Comparison of ENCODE assay signal across 9 cellular contexts in genomic region chr17:57422574-57423164, GRCh38.
DNase-seq lines count a peak whose midpoint lies in the region; ATAC-seq and TF ChIP-seq lines count a peak whose summit lies in the region.
"Had no signal": no experiment of that assay in that cellular context is flagged by ENCODE, and none has a peak within 500 bp of the region (broad histone marks: within the 10 kb centered on the region; RNA-seq: fewer than 3 reads in every experiment).

No MANE protein-coding gene starts in this region.

- POLR2A ChIA-PET in activated CD8-positive, alpha-beta T cell treated with anti-CD3 and anti-CD28 coated beads for 36 hours (lab: Charles Lee), result no interaction called here
- POLR2A ChIA-PET in activated CD8-positive, alpha-beta T cell treated with anti-CD3 and anti-CD28 coated beads, Interleukin-2, amount 10 ng/mL, durations not matched to agents 7 days and 5 days (lab: Charles Lee), result interaction anchor here (1.2 kb wide), 1 partner anchor 9 kb away, joined by 3 read pairs; no protein-coding TSS in a partner anchor

- H3K27ac ChIP-seq in dorsolateral prefrontal cortex, result peak overlapping the region in 4 of 59 donors; percentile 1 to 49 (median 32)

- no peak overlapping the region for H3K4me3 Mint-ChIP-seq in activated CD8-positive, alpha-beta T cell treated with anti-CD3 and anti-CD28 coated beads for 36 hours
- no peak overlapping the region for H3K4me3 Mint-ChIP-seq in activated CD8-positive, alpha-beta T cell treated with anti-CD3 and anti-CD28 coated beads, Interleukin-2, amount 10 ng/mL, durations not matched to agents 7 days and 5 days
- no peak overlapping the region for H3K4me3 Mint-ChIP-seq in stimulated activated memory B cell treated with anti-CD40 and anti-IgM and Interleukin-4, amounts not matched to agents 10 μg/mL and 1 μg/mL and 100 μg/mL, for 72 hours
- H3K4me3 Mint-ChIP-seq: memory B cell had no signal

- peaks cover 11% of the 10 kb centered on the region for H3K36me3 Mint-ChIP-seq in activated CD8-positive, alpha-beta T cell treated with anti-CD3 and anti-CD28 coated beads for 36 hours (ENCODE audit: low read depth)
- peaks cover 9% of the 10 kb centered on the region for H3K36me3 Mint-ChIP-seq in activated CD8-positive, alpha-beta T cell treated with anti-CD3 and anti-CD28 coated beads, Interleukin-2, amount 10 ng/mL, durations not matched to agents 7 days and 5 days (ENCODE audit: low read depth)
- peaks cover 27% of the 10 kb centered on the region for H3K36me3 Mint-ChIP-seq in stimulated activated memory B cell treated with anti-CD40 and anti-IgM and Interleukin-4, amounts not matched to agents 10 μg/mL and 1 μg/mL and 100 μg/mL, for 72 hours

- intact Hi-C loops in activated CD8-positive, alpha-beta T cell treated with anti-CD3 and anti-CD28 coated beads for 36 hours (cut with micrococcal nuclease), result no loop called here
- intact Hi-C loops in dorsolateral prefrontal cortex (cut with DNase I), result no loop called here

- CTCF ChIA-PET in activated CD8-positive, alpha-beta T cell treated with anti-CD3 and anti-CD28 coated beads for 36 hours (lab: Charles Lee), result interaction anchor here (1.4 to 2.6 kb wide), 5 partner anchors 10 to 249 kb away, joined by 4 to 20 read pairs (median 5); no protein-coding TSS in a partner anchor
- CTCF ChIA-PET in activated CD8-positive, alpha-beta T cell treated with anti-CD3 and anti-CD28 coated beads, Interleukin-2, amount 10 ng/mL, durations not matched to agents 7 days and 5 days (lab: Charles Lee), result interaction anchor here (3.9 kb wide), 1 partner anchor 179 kb away, joined by 13 read pairs; no protein-coding TSS in a partner anchor

- no peaks in the 10 kb centered on the region for H3K9me3 Mint-ChIP-seq in activated CD8-positive, alpha-beta T cell treated with anti-CD3 and anti-CD28 coated beads for 36 hours
- H3K9me3 Mint-ChIP-seq in activated CD8-positive, alpha-beta T cell treated with anti-CD3 and anti-CD28 coated beads, Interleukin-2, amount 10 ng/mL, durations not matched to agents 7 days and 5 days (ENCODE audit: insufficient read depth), result no peaks in the 10 kb centered on the region
- no peaks in the 10 kb centered on the region for H3K9me3 Mint-ChIP-seq in stimulated activated memory B cell treated with anti-CD40 and anti-IgM and Interleukin-4, amounts not matched to agents 10 μg/mL and 1 μg/mL and 100 μg/mL, for 72 hours
- H3K9me3 Mint-ChIP-seq: memory B cell had no signal

- H3K4me1 Mint-ChIP-seq in activated CD8-positive, alpha-beta T cell treated with anti-CD3 and anti-CD28 coated beads for 36 hours (ENCODE audit: low read depth), result peaks cover 54% of the 10 kb centered on the region
- H3K4me1 Mint-ChIP-seq in activated CD8-positive, alpha-beta T cell treated with anti-CD3 and anti-CD28 coated beads, Interleukin-2, amount 10 ng/mL, durations not matched to agents 7 days and 5 days (ENCODE audit: low read depth), result peaks cover 19% of the 10 kb centered on the region
- H3K4me1 Mint-ChIP-seq in stimulated activated memory B cell treated with anti-CD40 and anti-IgM and Interleukin-4, amounts not matched to agents 10 μg/mL and 1 μg/mL and 100 μg/mL, for 72 hours, result peaks cover 48% of the 10 kb centered on the region

- peak; percentile 81 for ATAC-seq in activated CD8-positive, alpha-beta T cell treated with anti-CD3 and anti-CD28 coated beads for 36 hours
- no peak for ATAC-seq in activated CD8-positive, alpha-beta T cell treated with anti-CD3 and anti-CD28 coated beads, Interleukin-2, amount 10 ng/mL, durations not matched to agents 7 days and 5 days
- peak; percentile 72 for ATAC-seq in HG03045 (IDR thresholded peaks at IDR 0.05; ENCODE audit: unreplicated experiment)
- peak; percentile 55 for ATAC-seq in SK-N-SH treated with all-trans-retinoic acid at 6 μM for 48 hours
- ATAC-seq in stimulated activated memory B cell treated with anti-CD40 and anti-IgM and Interleukin-4, amounts not matched to agents 10 μg/mL and 1 μg/mL and 100 μg/mL, for 72 hours, result peak; percentile 95
- no peak for ATAC-seq in GM19455 (IDR thresholded peaks at IDR 0.05; ENCODE audit: unreplicated experiment)
- ATAC-seq in GM19324 (IDR thresholded peaks at IDR 0.05; ENCODE audit: low FRiP score, unreplicated experiment), result no peak

- H3K4me3 ChIP-seq in dorsolateral prefrontal cortex, result no peak overlapping the region

- H3K27me3 Mint-ChIP-seq in activated CD8-positive, alpha-beta T cell treated with anti-CD3 and anti-CD28 coated beads for 36 hours, result no peaks in the 10 kb centered on the region
- no peaks in the 10 kb centered on the region for H3K27me3 Mint-ChIP-seq in activated CD8-positive, alpha-beta T cell treated with anti-CD3 and anti-CD28 coated beads, Interleukin-2, amount 10 ng/mL, durations not matched to agents 7 days and 5 days (ENCODE audit: low read depth)
- no peaks in the 10 kb centered on the region for H3K27me3 Mint-ChIP-seq in stimulated activated memory B cell treated with anti-CD40 and anti-IgM and Interleukin-4, amounts not matched to agents 10 μg/mL and 1 μg/mL and 100 μg/mL, for 72 hours
- H3K27me3 Mint-ChIP-seq: memory B cell had no signal

- no peaks in the 10 kb centered on the region for H3K27me3 ChIP-seq in dorsolateral prefrontal cortex

- H3K27ac Mint-ChIP-seq in activated CD8-positive, alpha-beta T cell treated with anti-CD3 and anti-CD28 coated beads for 36 hours, result peak overlapping the region; percentile 25
- H3K27ac Mint-ChIP-seq in activated CD8-positive, alpha-beta T cell treated with anti-CD3 and anti-CD28 coated beads, Interleukin-2, amount 10 ng/mL, durations not matched to agents 7 days and 5 days, result no peak overlapping the region
- peak overlapping the region; percentile 52 for H3K27ac Mint-ChIP-seq in stimulated activated memory B cell treated with anti-CD40 and anti-IgM and Interleukin-4, amounts not matched to agents 10 μg/mL and 1 μg/mL and 100 μg/mL, for 72 hours

- peak; percentile 55 for DNase-seq in activated CD8-positive, alpha-beta T cell treated with anti-CD3 and anti-CD28 coated beads for 36 hours
- no peak for DNase-seq in activated CD8-positive, alpha-beta T cell treated with anti-CD3 and anti-CD28 coated beads, Interleukin-2, amount 10 ng/mL, durations not matched to agents 7 days and 5 days
- no peak for DNase-seq in dorsolateral prefrontal cortex

- TF ChIP-seq CTCF in activated CD8-positive, alpha-beta T cell treated with anti-CD3 and anti-CD28 coated beads for 36 hours (IDR thresholded peaks at IDR 0.05), result no peak
- TF ChIP-seq CTCF in dorsolateral prefrontal cortex (IDR thresholded peaks at IDR 0.05 in 54 of 56, conservative IDR thresholded peaks at IDR 0.05 in 2 of 56; ENCODE audit: low read depth in 1 of 56, partially characterized antibody in 56 of 56), result no peak

TF ChIP-seq in SK-N-SH treated with all-trans-retinoic acid at 6 μM for 48 hours, 23 proteins besides CTCF, POLR2A, EP300 and RAD21 (continues in another document):
- TF ChIP-seq ZFP3 (CRISPR knock-in tag; IDR thresholded peaks at IDR 0.05) (0 out of 2 replicates have a peak, but pooled peaks have one; percentile 21), CSDC2 (CRISPR knock-in tag; IDR thresholded peaks at IDR 0.05) (no peak), POU6F1 (CRISPR knock-in tag; IDR thresholded peaks at IDR 0.05; ENCODE audit: borderline replicate concordance, low read depth) (no peak), PATZ1 (CRISPR knock-in tag; IDR thresholded peaks at IDR 0.05; ENCODE audit: borderline replicate concordance) (no peak), ZNF565 (CRISPR knock-in tag; conservative IDR thresholded peaks at IDR 0.05; ENCODE audit: low read depth) (no peak), CREB5 (CRISPR knock-in tag; IDR thresholded peaks at IDR 0.05; ENCODE audit: low read depth) (no peak), BACH2 (CRISPR knock-in tag; IDR thresholded peaks at IDR 0.05; ENCODE audit: borderline replicate concordance) (no peak), PPARA (CRISPR knock-in tag; IDR thresholded peaks at IDR 0.05; ENCODE audit: borderline replicate concordance) (no peak), GLIS3 (CRISPR knock-in tag; IDR thresholded peaks at IDR 0.05) (no peak), ZC3H10 (CRISPR knock-in tag; IDR thresholded peaks at IDR 0.05) (no peak)

Comparison
In these comparisons a context has a peak if more than half of its experiments do, and no peak if none do; other contexts are left out.
1. ATAC-seq: peak in activated CD8-positive, alpha-beta T cell treated with anti-CD3 and anti-CD28 coated beads for 36 hours (single experiment), HG03045 (single experiment), SK-N-SH treated with all-trans-retinoic acid at 6 μM for 48 hours (single experiment) and stimulated activated memory B cell treated with anti-CD40 and anti-IgM and Interleukin-4, amounts not matched to agents 10 μg/mL and 1 μg/mL and 100 μg/mL, for 72 hours (single experiment); none in activated CD8-positive, alpha-beta T cell treated with anti-CD3 and anti-CD28 coated beads, Interleukin-2, amount 10 ng/mL, durations not matched to agents 7 days and 5 days (single experiment), GM19455 (single experiment) and GM19324 (single experiment).